26 cellular contexts compared by ENCODE assay signal in the genomic region with DNA sequence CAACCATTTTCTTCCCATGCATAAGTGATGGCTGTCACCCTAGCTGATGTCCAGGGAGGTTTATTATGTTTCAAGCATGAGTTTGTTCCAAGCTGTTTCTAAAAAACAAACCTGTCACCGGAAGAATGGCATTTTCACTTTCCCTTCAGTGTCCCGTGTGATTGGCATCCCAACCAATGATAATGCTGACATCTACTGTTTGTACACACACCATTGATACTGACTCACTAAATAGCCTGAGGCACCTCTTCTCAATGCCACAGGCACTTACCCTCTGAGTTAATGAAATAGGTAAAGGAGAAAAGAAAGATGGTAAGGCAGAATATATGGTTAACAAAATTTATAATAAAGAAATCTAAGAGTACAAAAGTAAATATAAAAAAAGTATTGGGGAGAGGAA. TPM values are rescaled to one million over a fixed set of nuclear protein-coding genes. Genes with fewer than 3 reads are reported as not detected.
"Had no signal": no experiment of that assay in that cellular context is flagged by ENCODE, and none has a peak within 500 bp of the region (broad histone marks: within the 10 kb centered on the region; RNA-seq: fewer than 3 reads in every experiment).

No MANE protein-coding gene starts in this region.

- FAIRE-seq: islet of Langerhans, TTC549 had no signal

- H3K4me3 Mint-ChIP-seq: activated B cell treated with CpG ODN at 0.5 μM for 24 hours; activated CD4-positive, alpha-beta memory T cell treated with anti-CD3 and anti-CD28 coated beads for 36 hours; activated naive CD8-positive, alpha-beta T cell treated with anti-CD3 and anti-CD28 coated beads for 36 hours; activated T-helper 17 cell treated with anti-CD3 and anti-CD28 coated beads, Interleukin-2, amount 50 U/mL, for 72 hours; naive thymus-derived CD8-positive, alpha-beta T cell had no signal

- H3K36me3 ChIP-seq: lower lobe of right lung, ovary had no signal

- H3K9me3 ChIP-seq: lower lobe of right lung, ovary had no signal

- H3K27ac ChIP-seq: epithelial cell of prostate, foreskin keratinocyte, hepatocyte, lower lobe of right lung, ovary had no signal

- H3K4me3 ChIP-seq: hepatocyte, lower lobe of right lung, ovary had no signal

- H3K4me2 ChIP-seq: hepatocyte had no signal

- H2AFZ ChIP-seq: hepatocyte had no signal

- H3K36me3 Mint-ChIP-seq: activated CD4-positive, alpha-beta memory T cell treated with anti-CD3 and anti-CD28 coated beads for 36 hours; activated naive CD8-positive, alpha-beta T cell treated with anti-CD3 and anti-CD28 coated beads for 36 hours had no signal

- H3K79me2 ChIP-seq: hepatocyte had no signal

- H3K27me3 Mint-ChIP-seq: activated B cell treated with CpG ODN at 0.5 μM for 24 hours; activated CD4-positive, alpha-beta memory T cell treated with anti-CD3 and anti-CD28 coated beads for 36 hours; activated naive CD8-positive, alpha-beta T cell treated with anti-CD3 and anti-CD28 coated beads for 36 hours; activated T-helper 17 cell treated with anti-CD3 and anti-CD28 coated beads, Interleukin-2, amount 50 U/mL, for 72 hours; naive thymus-derived CD8-positive, alpha-beta T cell had no signal

- H3K27me3 ChIP-seq: foreskin keratinocyte, hepatocyte, ovary had no signal

- H3K4me1 ChIP-seq: foreskin keratinocyte, lower lobe of right lung had no signal

- DNase-seq: activated B cell treated with CpG ODN at 0.5 μM for 24 hours; activated CD4-positive, alpha-beta memory T cell treated with anti-CD3 and anti-CD28 coated beads for 36 hours; activated CD4-positive, alpha-beta T cell treated with anti-CD3 and anti-CD28 coated beads for 4 hours; activated naive CD4-positive, alpha-beta T cell; activated naive CD8-positive, alpha-beta T cell treated with anti-CD3 and anti-CD28 coated beads for 36 hours; activated T-cell treated with anti-CD3 and anti-CD28 coated beads for 4 hours; amniotic stem cell; caudate nucleus; foreskin keratinocyte; left colon; lower lobe of right lung; naive thymus-derived CD8-positive, alpha-beta T cell; ovary; stimulated activated CD4-positive, alpha-beta T cell treated with anti-CD3 and anti-CD28 coated beads, Interleukin-1b, Interleukin-23, amount 100 ng/mL, for 48 hours; stimulated activated CD8-positive, alpha-beta memory T cell treated with anti-CD3 and anti-CD28 coated beads, Interleukin-4, amount 100 ng/mL, for 48 hours; stimulated activated naive CD4-positive, alpha-beta T cell had no signal

- H3K4me1 Mint-ChIP-seq: activated B cell treated with CpG ODN at 0.5 μM for 24 hours; activated naive CD8-positive, alpha-beta T cell treated with anti-CD3 and anti-CD28 coated beads for 36 hours; activated T-helper 17 cell treated with anti-CD3 and anti-CD28 coated beads, Interleukin-2, amount 50 U/mL, for 72 hours; naive thymus-derived CD8-positive, alpha-beta T cell had no signal

- ATAC-seq: activated T-helper 17 cell treated with anti-CD3 and anti-CD28 coated beads, Interleukin-2, amount 50 U/mL, for 72 hours; foreskin keratinocyte; left colon; lower lobe of right lung; naive thymus-derived CD8-positive, alpha-beta T cell had no signal

- H3K27ac Mint-ChIP-seq: activated B cell treated with CpG ODN at 0.5 μM for 24 hours; activated CD4-positive, alpha-beta memory T cell treated with anti-CD3 and anti-CD28 coated beads for 36 hours; activated naive CD8-positive, alpha-beta T cell treated with anti-CD3 and anti-CD28 coated beads for 36 hours; activated T-helper 17 cell treated with anti-CD3 and anti-CD28 coated beads, Interleukin-2, amount 50 U/mL, for 72 hours; naive thymus-derived CD8-positive, alpha-beta T cell had no signal

- H3K9me3 Mint-ChIP-seq: activated B cell treated with CpG ODN at 0.5 μM for 24 hours; activated naive CD8-positive, alpha-beta T cell treated with anti-CD3 and anti-CD28 coated beads for 36 hours; activated T-helper 17 cell treated with anti-CD3 and anti-CD28 coated beads, Interleukin-2, amount 50 U/mL, for 72 hours had no signal

RNA-seq across cellular contexts. Expression of a gene that starts 23.1 kb away (rescaled TPM):
- total RNA-seq: activated B cell treated with CpG ODN at 0.5 μM for 24 hours; activated CD4-positive, alpha-beta memory T cell treated with anti-CD3 and anti-CD28 coated beads for 36 hours; activated naive CD8-positive, alpha-beta T cell treated with anti-CD3 and anti-CD28 coated beads for 36 hours; activated T-helper 17 cell treated with anti-CD3 and anti-CD28 coated beads, Interleukin-2, amount 50 U/mL, for 72 hours; dermis microvascular lymphatic vessel endothelial cell; fibroblast of lung; foreskin keratinocyte; hepatocyte; left colon; lower lobe of right lung; mesenteric fat pad; naive thymus-derived CD8-positive, alpha-beta T cell; ovary; ureter had no signal
- polyA plus RNA-seq: fibroblast of lung; foreskin keratinocyte; hepatocyte; naive thymus-derived CD8-positive, alpha-beta T cell; ovary; thymus had no signal
